19 cellular contexts compared by ENCODE assay signal in genomic region chr22:38046070-38046748, GRCh38. TPM values are rescaled to one million over a fixed set of nuclear protein-coding genes. Genes with fewer than 3 reads are reported as not detected.
"Had no signal": no experiment of that assay in that cellular context is flagged by ENCODE, and none has a peak within 500 bp of the region (broad histone marks: within the 10 kb centered on the region; RNA-seq: fewer than 3 reads in every experiment).

No MANE protein-coding gene starts in this region.

- H3K27me3 ChIP-seq: adrenal gland, cardiac muscle cell, right atrium auricular region, suprapubic skin, upper lobe of left lung had no signal

- H3K4me3 ChIP-seq: adrenal gland, cardiac muscle cell, heart right ventricle, mucosa of descending colon, right atrium auricular region, skin epidermis, suprapubic skin, upper lobe of left lung had no signal

- H3K4me1 ChIP-seq: adrenal gland, right atrium auricular region, suprapubic skin had no signal

- H3K9me3 ChIP-seq: adrenal gland, heart right ventricle, mucosa of descending colon, right atrium auricular region, suprapubic skin, upper lobe of left lung had no signal

- H3K27ac ChIP-seq: adrenal gland, cardiac muscle cell, heart right ventricle, right atrium auricular region, skin epidermis, suprapubic skin, upper lobe of left lung had no signal

- DNase-seq: activated CD4-positive, alpha-beta T cell treated with anti-CD3 and anti-CD28 coated beads, Interleukin-2, amount 10 ng/mL, durations not matched to agents 7 days and 5 days; activated CD8-positive, alpha-beta T cell treated with anti-CD3 and anti-CD28 coated beads, Interleukin-2, amount 10 ng/mL, durations not matched to agents 7 days and 5 days; activated effector memory CD4-positive, alpha-beta T cell treated with Interleukin-2 at 50 U/mL for 16 hours; activated T-cell treated with anti-CD3 and anti-CD28 coated beads, Interleukin-2, amount 50 U/mL, for 4 hours; adrenal gland; erythroblast; heart right ventricle; immature natural killer cell; kidney glomerular epithelial cell; mucosa of descending colon; naive B cell; T-cell; T-helper 9 cell; upper lobe of left lung had no signal

- H3K36me3 ChIP-seq: adrenal gland, cardiac muscle cell, heart right ventricle, right atrium auricular region, suprapubic skin, upper lobe of left lung had no signal

RNA-seq across cellular contexts. Expression of gene SLC16A8, which starts 37.8 kb away (rescaled TPM):
- total RNA-seq: activated CD4-positive, alpha-beta T cell treated with anti-CD3 and anti-CD28 coated beads, Interleukin-2, amount 10 ng/mL, durations not matched to agents 7 days and 5 days; activated CD8-positive, alpha-beta T cell treated with anti-CD3 and anti-CD28 coated beads, Interleukin-2, amount 10 ng/mL, durations not matched to agents 7 days and 5 days; activated T-cell treated with anti-CD3 and anti-CD28 coated beads, Interleukin-2, amount 50 U/mL, for 4 hours; left ventricle myocardium superior; mucosa of descending colon; suprapubic skin had no signal
